In genomic region chr16:70703041-70703834, GRCh38 we compare ENCODE assay signal across 8 cellular contexts. TPM values are rescaled to one million over a fixed set of nuclear protein-coding genes. Genes with fewer than 3 reads are reported as not detected.
DNase-seq lines count a peak whose midpoint lies in the region; ATAC-seq, FAIRE-seq and TF ChIP-seq lines count a peak whose summit lies in the region.

No MANE protein-coding gene starts in this region.

- no peaks in the 10 kb centered on the region for H3K27me3 ChIP-seq in HL-60 (ENCODE audit: insufficient read depth, poor library complexity, severe bottlenecking)

- DNase-seq in HL-60 (ENCODE audit: low read depth in 1 of 2, low spot score in 1 of 2) (no peak), anterior cingulate cortex (lab: John Stamatoyannopoulos, UW) (peak in 42 of 58 donors; percentile 18 to 87 (median 56)), islet precursor cell (peak; percentile 95), stromal cell of bone marrow (ENCODE audit: low read depth) (peak; percentile 79), GM12891 (ENCODE audit: insufficient read length, low spot score) (no peak), NCI-H1048 (lab: John Stamatoyannopoulos, UW) (no peak)
- no peak for DNase-seq in central memory CD4-positive, alpha-beta T cell

- peak overlapping the region; percentile 19 for H3K27ac ChIP-seq in HL-60 (replicated peaks)

- H3K4me3 ChIP-seq in HL-60 (replicated peaks; ENCODE audit: insufficient read depth, low read length) = no peak overlapping the region

- FAIRE-seq in GM12891 (lab: Jason Lieb, UNC) = no peak

- ATAC-seq in esophagus mucosa = no peak

- no peak for TF ChIP-seq CTCF in HL-60 (IDR thresholded peaks at IDR 0.05; ENCODE audit: insufficient read depth, low read length)

- TF ChIP-seq POLR2A in GM12891 (IDR thresholded peaks at IDR 0.05; ENCODE audit: low read depth, low read length) = no peak

TF ChIP-seq in GM12891, 5 proteins besides CTCF, POLR2A, EP300 and RAD21:
- TF ChIP-seq POU2F2 (IDR thresholded peaks at IDR 0.05; ENCODE audit: low read depth, low read length) = no peak
- TF ChIP-seq TAF1 (IDR thresholded peaks at IDR 0.05; ENCODE audit: low read depth, low read length) = no peak
- TF ChIP-seq POLR2AphosphoS5 (IDR thresholded peaks at IDR 0.05; ENCODE audit: low read depth, low read length) = no peak
- TF ChIP-seq PAX5 (IDR thresholded peaks at IDR 0.05; ENCODE audit: insufficient read depth, low read length, severe bottlenecking) = no peak
- no peak for TF ChIP-seq SPI1 (IDR thresholded peaks at IDR 0.05; ENCODE audit: low read depth, low read length)

RNA-seq across cellular contexts. Expression of gene MTSS2, which starts 17.4 kb away (rescaled TPM):
- total RNA-seq in esophagus mucosa = 32.8 TPM
- 0.21 TPM for polyA plus RNA-seq in GM12891 (2012; ENCODE audit: low read depth, missing spikeins)

RNA-seq across cellular contexts. Expression of gene IL34, which starts 56.9 kb away (rescaled TPM):
- 7.9 TPM for total RNA-seq in esophagus mucosa
- polyA plus RNA-seq in GM12891 (2012; ENCODE audit: low read depth, missing spikeins) = 0.18 TPM

Comparison
In these comparisons a context has a peak if more than half of its experiments do, and no peak if none do; other contexts are left out.
1. DNase-seq: peak in anterior cingulate cortex (42 of 58), islet precursor cell (single experiment) and stromal cell of bone marrow (single experiment); none in HL-60 (0 of 2), GM12891 (single experiment), NCI-H1048 (single experiment) and central memory CD4-positive, alpha-beta T cell (single experiment).